In genomic region chr14:28704153-28704552, GRCh38 we compare ENCODE assay signal across 19 cellular contexts.
"Had no signal": no experiment of that assay in that cellular context is flagged by ENCODE, and none has a peak within 500 bp of the region (broad histone marks: within the 10 kb centered on the region; RNA-seq: fewer than 3 reads in every experiment).

No MANE protein-coding gene starts in this region.

- DNase-seq: activated CD4-positive, alpha-beta T cell treated with anti-CD3 and anti-CD28 coated beads, Interleukin-2, amount 10 ng/mL, durations not matched to agents 24 days and 14 days; activated CD4-positive, CD25-positive, alpha-beta regulatory T cell; activated CD8-positive, alpha-beta T cell treated with anti-CD3 and anti-CD28 coated beads, Interleukin-2, amount 10 ng/mL, durations not matched to agents 7 days and 5 days; activated naive CD4-positive, alpha-beta T cell treated with Interleukin-2 at 50 U/mL for 16 hours; activated naive CD8-positive, alpha-beta T cell treated with anti-CD3 and anti-CD28 coated beads, Interleukin-2, amount 10 ng/mL, durations not matched to agents 7 days and 5 days; activated T-cell treated with anti-CD3 and anti-CD28 coated beads, Interleukin-2, amount 50 U/mL, for 24 hours; cerebellar nuclear complex; cortex of kidney; left colon; nucleus accumbens; posterior cingulate gyrus; retina; stimulated activated CD4-positive, alpha-beta T cell treated with anti-CD3 and anti-CD28 coated beads, Interleukin-12 subunit alpha, Interleukin-12 subunit beta, amount 100 ng/mL, for 4 hours; stimulated activated CD4-positive, alpha-beta T cell treated with anti-CD3 and anti-CD28 coated beads, Interleukin-1b, Interleukin-23, amount 100 ng/mL, for 48 hours; stimulated activated CD8-positive, alpha-beta memory T cell treated with anti-CD3 and anti-CD28 coated beads, Interleukin-4, amount 100 ng/mL, for 48 hours; stimulated activated naive CD4-positive, alpha-beta T cell; T-cell; thyroid gland had no signal

- ATAC-seq: activated CD8-positive, alpha-beta T cell treated with anti-CD3 and anti-CD28 coated beads, Interleukin-2, amount 10 ng/mL, durations not matched to agents 7 days and 5 days; left colon; T-cell had no signal

- H3K4me3 ChIP-seq: lung, thyroid gland had no signal
